In genomic region chr3:148366743-148367410, GRCh38 we compare ENCODE assay signal across 11 cellular contexts.
DNase-seq lines count a peak whose midpoint lies in the region; ATAC-seq and TF ChIP-seq lines count a peak whose summit lies in the region.
"Had no signal": no experiment of that assay in that cellular context is flagged by ENCODE, and none has a peak within 500 bp of the region (broad histone marks: within the 10 kb centered on the region; RNA-seq: fewer than 3 reads in every experiment).

No MANE protein-coding gene starts in this region.

- H3K9me2 ChIP-seq in GM23338 (ENCODE audit: insufficient read depth) = no peaks in the 10 kb centered on the region

- peak; percentile 42 for TF ChIP-seq CTCF in AG10803 (conservative IDR thresholded peaks at IDR 0.05; ENCODE audit: low read length)
- peak in 1 of 2 experiments; percentile 41; a peak in 3 of 4 replicates for TF ChIP-seq CTCF in GM23338 (conservative IDR thresholded peaks at IDR 0.05; ENCODE audit: low read depth in 2 of 2)
- TF ChIP-seq CTCF in endodermal cell (conservative IDR thresholded peaks at IDR 0.05) = peak; percentile 31

- no peaks in the 10 kb centered on the region for H4K20me1 ChIP-seq in GM23338 (replicated peaks; ENCODE audit: insufficient read depth)

- H3K4me3 ChIP-seq in AG10803 (ENCODE audit: low read length) = no peak overlapping the region
- H3K4me3 ChIP-seq in GM23338 = no peak overlapping the region
- no peak overlapping the region for H3K4me3 ChIP-seq in endodermal cell (ENCODE audit: low read length)
- H3K4me3 ChIP-seq: coronary artery had no signal

- H3K27me3 ChIP-seq in GM23338 (ENCODE audit: insufficient read depth) = no peaks in the 10 kb centered on the region
- H3K27me3 ChIP-seq in endodermal cell (ENCODE audit: control insufficient read depth, insufficient read depth, low read length, poor library complexity, severe bottlenecking) = no peaks in the 10 kb centered on the region

- no peaks in the 10 kb centered on the region for H3K4me1 ChIP-seq in GM23338 (ENCODE audit: insufficient read depth)
- H3K4me1 ChIP-seq in endodermal cell (ENCODE audit: control insufficient read depth, insufficient read depth, low read length) = no peaks in the 10 kb centered on the region

- no peak overlapping the region for H3K9ac ChIP-seq in endodermal cell (ENCODE audit: extremely low read depth, low read length, poor library complexity, severe bottlenecking)

- no peak overlapping the region; the same call in 1 of the 2 replicates for H3K27ac Mint-ChIP-seq in GM23338
- no peak overlapping the region for H3K27ac Mint-ChIP-seq in endodermal cell
- H3K27ac Mint-ChIP-seq in activated T-helper 17 cell treated with anti-CD3 and anti-CD28 coated beads, Interleukin-2, amount 50 U/mL, for 72 hours = no peak overlapping the region

- H3K36me3 Mint-ChIP-seq in GM23338 (ENCODE audit: low read depth) = peaks cover 3% of the 10 kb centered on the region; the same call in 1 of the 3 replicates
- H3K36me3 Mint-ChIP-seq in endodermal cell (ENCODE audit: low read depth) = no peaks in the 10 kb centered on the region
- H3K36me3 Mint-ChIP-seq in activated T-helper 17 cell treated with anti-CD3 and anti-CD28 coated beads, Interleukin-2, amount 50 U/mL, for 72 hours (ENCODE audit: low read depth) = no peaks in the 10 kb centered on the region

- no peak overlapping the region for H3K27ac ChIP-seq in GM23338 (ENCODE audit: low read depth)
- no peak overlapping the region for H3K27ac ChIP-seq in endodermal cell (ENCODE audit: low read depth, low read length)
- H3K27ac ChIP-seq: coronary artery had no signal

- no peaks in the 10 kb centered on the region for H3K36me3 ChIP-seq in GM23338 (ENCODE audit: insufficient read depth)
- H3K36me3 ChIP-seq in endodermal cell (ENCODE audit: control insufficient read depth, insufficient read depth, low read length) = no peaks in the 10 kb centered on the region

- no peaks in the 10 kb centered on the region for H3F3A ChIP-seq in GM23338 (replicated peaks; ENCODE audit: low read depth)

- H3K4me1 Mint-ChIP-seq in GM23338 (no peaks in the 10 kb centered on the region), endodermal cell (no peaks in the 10 kb centered on the region)
- H3K4me1 Mint-ChIP-seq in activated T-helper 17 cell treated with anti-CD3 and anti-CD28 coated beads, Interleukin-2, amount 50 U/mL, for 72 hours = no peaks in the 10 kb centered on the region

- no peaks in the 10 kb centered on the region for H3K79me2 ChIP-seq in GM23338 (replicated peaks; ENCODE audit: insufficient read depth)

- peaks cover 6% of the 10 kb centered on the region for H3K9me3 ChIP-seq in endodermal cell (ENCODE audit: control insufficient read depth, low read length)

- 91 to 95% methylated on average over 6 to 7 of the region's 7 CpGs for WGBS in endodermal cell (ENCODE audit: insufficient coverage in 1 of 2, insufficient read length in 1 of 2), 2 experiments

- H3K4me3 Mint-ChIP-seq in GM23338 (no peak overlapping the region), endodermal cell (no peak overlapping the region)
- H3K4me3 Mint-ChIP-seq in activated T-helper 17 cell treated with anti-CD3 and anti-CD28 coated beads, Interleukin-2, amount 50 U/mL, for 72 hours = no peak overlapping the region

- intact Hi-C loops in Right ventricle myocardium superior (cut with DNase I) = no loop called here

- DNase-seq in AG10803 (ENCODE audit: low read depth) (peak; percentile 15), GM23338 (ENCODE audit: low spot score) (peak; percentile 18), NCI-H524 (lab: John Stamatoyannopoulos, UW) (peak; percentile 63 to 91), endodermal cell (no peak), Right ventricle myocardium superior (no peak)
- DNase-seq: stimulated activated CD8-positive, alpha-beta memory T cell treated with anti-CD3 and anti-CD28 coated beads, Interleukin-4, amount 100 ng/mL, for 48 hours; T-helper 9 cell had no signal

- H3K9me3 Mint-ChIP-seq in GM23338 (peaks cover 3% of the 10 kb centered on the region; the same call in 1 of the 3 replicates), endodermal cell (no peaks in the 10 kb centered on the region)
- peaks cover 6% of the 10 kb centered on the region for H3K9me3 Mint-ChIP-seq in activated T-helper 17 cell treated with anti-CD3 and anti-CD28 coated beads, Interleukin-2, amount 50 U/mL, for 72 hours

- no peak overlapping the region for H3K4me2 ChIP-seq in GM23338

- ATAC-seq in GM23338 = no peak
- ATAC-seq in HG02970 (IDR thresholded peaks at IDR 0.05; ENCODE audit: low FRiP score, unreplicated experiment) = no peak
- no peak for ATAC-seq in Right ventricle myocardium superior (ENCODE audit: poor library complexity)
- ATAC-seq in GM18867 (IDR thresholded peaks at IDR 0.05; ENCODE audit: unreplicated experiment) = no peak
- ATAC-seq in activated T-helper 17 cell treated with anti-CD3 and anti-CD28 coated beads, Interleukin-2, amount 50 U/mL, for 72 hours (replicated peaks) = no peak

- no peak overlapping the region for H2AFZ ChIP-seq in GM23338

- H3K27me3 Mint-ChIP-seq in GM23338 (ENCODE audit: insufficient read depth, low read depth, poor library complexity) (no peaks in the 10 kb centered on the region), endodermal cell (ENCODE audit: insufficient read depth) (no peaks in the 10 kb centered on the region)
- no peaks in the 10 kb centered on the region for H3K27me3 Mint-ChIP-seq in activated T-helper 17 cell treated with anti-CD3 and anti-CD28 coated beads, Interleukin-2, amount 50 U/mL, for 72 hours

TF ChIP-seq in GM23338, 12 proteins besides CTCF, POLR2A, EP300 and RAD21 (continues in another document):
- no peak for TF ChIP-seq NANOG (IDR thresholded peaks at IDR 0.05; ENCODE audit: borderline replicate concordance)
- no peak for TF ChIP-seq CREB1 (CRISPR knock-in tag; IDR thresholded peaks at IDR 0.05; ENCODE audit: low read depth)
- TF ChIP-seq STAT1 (IDR thresholded peaks at IDR 0.05; ENCODE audit: unreplicated experiment) = no peak
- no peak for TF ChIP-seq EZH2 (IDR thresholded peaks at IDR 0.05; ENCODE audit: low read depth, unreplicated experiment)
- TF ChIP-seq, protein P1, sequence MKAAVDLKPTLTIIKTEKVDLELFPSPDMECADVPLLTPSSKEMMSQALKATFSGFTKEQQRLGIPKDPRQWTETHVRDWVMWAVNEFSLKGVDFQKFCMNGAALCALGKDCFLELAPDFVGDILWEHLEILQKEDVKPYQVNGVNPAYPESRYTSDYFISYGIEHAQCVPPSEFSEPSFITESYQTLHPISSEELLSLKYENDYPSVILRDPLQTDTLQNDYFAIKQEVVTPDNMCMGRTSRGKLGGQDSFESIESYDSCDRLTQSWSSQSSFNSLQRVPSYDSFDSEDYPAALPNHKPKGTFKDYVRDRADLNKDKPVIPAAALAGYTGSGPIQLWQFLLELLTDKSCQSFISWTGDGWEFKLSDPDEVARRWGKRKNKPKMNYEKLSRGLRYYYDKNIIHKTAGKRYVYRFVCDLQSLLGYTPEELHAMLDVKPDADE (IDR thresholded peaks at IDR 0.05) = no peak
- no peak for TF ChIP-seq ZNF114 (CRISPR knock-in tag; IDR thresholded peaks at IDR 0.05)
- no peak for TF ChIP-seq REST (IDR thresholded peaks at IDR 0.05; ENCODE audit: unreplicated experiment)
- TF ChIP-seq EZH2phosphoT487 (IDR thresholded peaks at IDR 0.05; ENCODE audit: unreplicated experiment) = no peak
- TF ChIP-seq JUNB (IDR thresholded peaks at IDR 0.05; ENCODE audit: unreplicated experiment) = no peak

Comparison
In these comparisons a context has a peak if more than half of its experiments do, and no peak if none do; other contexts are left out.
1. DNase-seq: peak in AG10803 (single experiment), GM23338 (single experiment) and NCI-H524 (2 of 2); none in endodermal cell (single experiment) and Right ventricle myocardium superior (single experiment).